ENCODE assay signal across 13 cellular contexts in genomic region chr7:26531926-26532325, GRCh38.
DNase-seq lines count a peak whose midpoint lies in the region; TF ChIP-seq lines count a peak whose summit lies in the region.
"Had no signal": no experiment of that assay in that cellular context is flagged by ENCODE, and none has a peak within 500 bp of the region (broad histone marks: within the 10 kb centered on the region; RNA-seq: fewer than 3 reads in every experiment).

No MANE protein-coding gene starts in this region.

- no peaks in the 10 kb centered on the region for H3K36me3 ChIP-seq in OCI-LY3 (replicated peaks; ENCODE audit: low read depth, low read length)
- H3K36me3 ChIP-seq in left ventricle myocardium inferior, result no peaks in the 10 kb centered on the region
- H3K36me3 ChIP-seq: BLaER1 treated with 17β-estradiol and CSF1 and Interleukin-3, amounts not matched to agents 10 nM and 100 nM had no signal

- H3K4me3 ChIP-seq in OCI-LY3 (ENCODE audit: low read length) (peak overlapping the region; percentile 41), left ventricle myocardium inferior (no peak overlapping the region)
- H3K4me3 ChIP-seq: BLaER1 treated with 17β-estradiol and CSF1 and Interleukin-3, amounts not matched to agents 10 nM and 100 nM; GM23248 had no signal

- H3K27me3 ChIP-seq in OCI-LY3 (ENCODE audit: low read depth, low read length) (no peaks in the 10 kb centered on the region), left ventricle myocardium inferior (ENCODE audit: low read depth) (peaks cover 63% of the 10 kb centered on the region)
- H3K27me3 ChIP-seq: BLaER1 treated with 17β-estradiol and CSF1 and Interleukin-3, amounts not matched to agents 10 nM and 100 nM had no signal

- H3K27me3 Mint-ChIP-seq in Calu3 (ENCODE audit: unreplicated experiment) (no peaks in the 10 kb centered on the region), nephron (ENCODE audit: low read depth) (peaks cover 18% of the 10 kb centered on the region)

- peak overlapping the region; percentile 46 for H3K27ac Mint-ChIP-seq in Calu3 (ENCODE audit: unreplicated experiment)
- H3K27ac Mint-ChIP-seq in nephron, result peak overlapping the region; percentile 88 to 97 (median 92)
- H3K27ac Mint-ChIP-seq: CD4-positive, CD25-positive, alpha-beta regulatory T cell had no signal

- TF ChIP-seq CTCF in Calu3 (IDR thresholded peaks at IDR 0.05; ENCODE audit: unreplicated experiment) (no peak), GM20000 (IDR thresholded peaks at IDR 0.05; ENCODE audit: extremely low read depth, missing control alignments) (no peak), OCI-LY3 (IDR thresholded peaks at IDR 0.05; ENCODE audit: low read depth, low read length) (no peak), nephron (IDR thresholded peaks at IDR 0.05; ENCODE audit: unreplicated experiment in 3 of 3) (no peak), left ventricle myocardium inferior (IDR thresholded peaks at IDR 0.05; ENCODE audit: borderline replicate concordance) (no peak)

- no peaks in the 10 kb centered on the region for H4K20me1 ChIP-seq in OCI-LY3 (ENCODE audit: insufficient read depth, low read length)
- H4K20me1 ChIP-seq: BLaER1 treated with 17β-estradiol and CSF1 and Interleukin-3, amounts not matched to agents 10 nM and 100 nM had no signal

- H3K9me3 ChIP-seq in OCI-LY3 (ENCODE audit: insufficient read depth, low read length) (no peaks in the 10 kb centered on the region), left ventricle myocardium inferior (replicated peaks) (no peaks in the 10 kb centered on the region)
- H3K9me3 ChIP-seq: BLaER1 treated with 17β-estradiol and CSF1 and Interleukin-3, amounts not matched to agents 10 nM and 100 nM had no signal

- peak overlapping the region; percentile 69 for H3K4me2 ChIP-seq in OCI-LY3 (ENCODE audit: low read length)
- H3K4me2 ChIP-seq: BLaER1 treated with 17β-estradiol and CSF1 and Interleukin-3, amounts not matched to agents 10 nM and 100 nM had no signal

- H3K4me1 ChIP-seq in OCI-LY3 (ENCODE audit: low read length) (peaks cover 26% of the 10 kb centered on the region), left ventricle myocardium inferior (no peaks in the 10 kb centered on the region)
- H3K4me1 ChIP-seq: BLaER1 treated with 17β-estradiol and CSF1 and Interleukin-3, amounts not matched to agents 10 nM and 100 nM had no signal

- intact Hi-C loops in Calu3 (cut with micrococcal nuclease; ENCODE audit: unreplicated experiment) (no loop called here), left ventricle myocardium inferior (cut with micrococcal nuclease) (no loop called here)

- H3K27ac ChIP-seq in OCI-LY3 (ENCODE audit: low read length) (peak overlapping the region; percentile 17; the same call in 1 of the 2 replicates), left ventricle myocardium inferior (replicated peaks) (no peak overlapping the region)
- H3K27ac ChIP-seq: BLaER1 treated with 17β-estradiol and CSF1 and Interleukin-3, amounts not matched to agents 10 nM and 100 nM; GM23248 had no signal

- H3K4me1 Mint-ChIP-seq in Calu3 (ENCODE audit: low read depth, unreplicated experiment) (peaks cover 26% of the 10 kb centered on the region), nephron (peaks cover 50% of the 10 kb centered on the region)
- H3K4me1 Mint-ChIP-seq: CD4-positive, CD25-positive, alpha-beta regulatory T cell had no signal

- CTCF ChIA-PET in Calu3 (lab: Charles Lee), result interaction anchor here (0.7 to 1.6 kb wide), 4 partner anchors 17 to 136 kb away, joined by 3 to 7 read pairs (median 4); no protein-coding TSS in a partner anchor

- H3K79me2 ChIP-seq in OCI-LY3 (ENCODE audit: low read length), result no peaks in the 10 kb centered on the region

- H3K36me3 Mint-ChIP-seq in Calu3 (ENCODE audit: insufficient read depth, unreplicated experiment), result no peaks in the 10 kb centered on the region
- no peaks in the 10 kb centered on the region for H3K36me3 Mint-ChIP-seq in nephron (ENCODE audit: low read depth)
- H3K36me3 Mint-ChIP-seq: CD4-positive, CD25-positive, alpha-beta regulatory T cell had no signal

- H3K9me3 Mint-ChIP-seq in Calu3 (ENCODE audit: low read depth, unreplicated experiment) (no peaks in the 10 kb centered on the region), nephron (no peaks in the 10 kb centered on the region)
- H3K9me3 Mint-ChIP-seq: CD4-positive, CD25-positive, alpha-beta regulatory T cell had no signal

- no peak overlapping the region; the same call in 1 of the 2 replicates for H3K9ac ChIP-seq in OCI-LY3 (ENCODE audit: low read length)
- H3K9ac ChIP-seq: BLaER1 treated with 17β-estradiol and CSF1 and Interleukin-3, amounts not matched to agents 10 nM and 100 nM; GM23248 had no signal

- peak overlapping the region; percentile 11 for H3K4me3 Mint-ChIP-seq in Calu3 (ENCODE audit: low read depth, unreplicated experiment)
- peak overlapping the region in 1 of 3 experiments; percentile 37 for H3K4me3 Mint-ChIP-seq in nephron
- H3K4me3 Mint-ChIP-seq: CD4-positive, CD25-positive, alpha-beta regulatory T cell had no signal

- DNase-seq in Calu3 (no peak), GM20000 (ENCODE audit: low spot score) (peak; percentile 10), NOMO-1 (lab: John Stamatoyannopoulos, UW; ENCODE audit: unreplicated experiment in 2 of 2) (no peak), left ventricle myocardium inferior (no peak)
- no peak for DNase-seq in central memory CD4-positive, alpha-beta T cell
- DNase-seq: CD4-positive, CD25-positive, alpha-beta regulatory T cell; DMS79 treated with DMSO at 0.1 percent for 48 hours; EL; GM23248; H7 had no signal

- BruUV-seq in Calu3 (replicated peaks; lab: Mats Ljungman, UMichigan), result no TSS peak

- no peak overlapping the region for H2AFZ ChIP-seq in OCI-LY3 (ENCODE audit: low read depth, low read length)
- H2AFZ ChIP-seq: GM23248 had no signal
